In genomic region chr2:218031771-218032257, GRCh38 we compare ENCODE assay signal across 2 cellular contexts.
TF ChIP-seq lines count a peak whose summit lies in the region.

No MANE protein-coding gene starts in this region.

TF ChIP-seq in IMR-90, 13 proteins besides CTCF, POLR2A, EP300 and RAD21:
- no peak for TF ChIP-seq NFE2L2 (IDR thresholded peaks at IDR 0.05; ENCODE audit: low read depth, low read length)
- no peak for TF ChIP-seq RFX5 (IDR thresholded peaks at IDR 0.05; ENCODE audit: low read depth, low read length)
- no peak for TF ChIP-seq BHLHE40 (IDR thresholded peaks at IDR 0.05; ENCODE audit: low read depth, low read length)
- no peak for TF ChIP-seq CHD1 (IDR thresholded peaks at IDR 0.05; ENCODE audit: low read depth, low read length)

TF ChIP-seq in H1, 55 proteins besides CTCF, POLR2A, EP300 and RAD21:
- no peak for TF ChIP-seq CEBPB (IDR thresholded peaks at IDR 0.05; ENCODE audit: low read depth, low read length)
- no peak for TF ChIP-seq MAFK (IDR thresholded peaks at IDR 0.05; ENCODE audit: low read depth, low read length)
- TF ChIP-seq CHD7 (IDR thresholded peaks at IDR 0.05; ENCODE audit: insufficient replicate concordance, low read length): no peak
- TF ChIP-seq CBX8 (IDR thresholded peaks at IDR 0.05; ENCODE audit: borderline replicate concordance, low read depth, low read length): no peak
- TF ChIP-seq MAX (IDR thresholded peaks at IDR 0.05): no peak
- no peak for TF ChIP-seq EZH2 (IDR thresholded peaks at IDR 0.05; ENCODE audit: low read depth, low read length, severe bottlenecking)
- TF ChIP-seq TEAD4 (IDR thresholded peaks at IDR 0.05; ENCODE audit: low read depth, low read length): no peak
- no peak for TF ChIP-seq SRF (IDR thresholded peaks at IDR 0.05; ENCODE audit: low read depth, low read length)
- TF ChIP-seq NANOG (IDR thresholded peaks at IDR 0.05; ENCODE audit: insufficient read depth, low read depth, low read length, poor library complexity, severe bottlenecking): no peak
- TF ChIP-seq SIRT6 (IDR thresholded peaks at IDR 0.05; ENCODE audit: low read length): no peak
- no peak for TF ChIP-seq CHD2 (IDR thresholded peaks at IDR 0.05; ENCODE audit: low read length)
- no peak for TF ChIP-seq ASH2L (IDR thresholded peaks at IDR 0.05; ENCODE audit: low read length)
- no peak for TF ChIP-seq JUND (IDR thresholded peaks at IDR 0.05; ENCODE audit: low read length)
- TF ChIP-seq POLR2AphosphoS5 (IDR thresholded peaks at IDR 0.05; ENCODE audit: low read depth, low read length): no peak
- TF ChIP-seq YY1 (IDR thresholded peaks at IDR 0.05; ENCODE audit: low read depth, low read length): no peak
- TF ChIP-seq ATF3 (IDR thresholded peaks at IDR 0.05; ENCODE audit: insufficient read depth, low read depth, low read length): no peak
- no peak for TF ChIP-seq CTBP2 (IDR thresholded peaks at IDR 0.05; ENCODE audit: borderline replicate concordance, insufficient read depth, insufficient read length, low read length)
